In genomic region chr4:128810331-128810870, GRCh38 we compare ENCODE assay signal across 8 cellular contexts. TPM values are rescaled to one million over a fixed set of nuclear protein-coding genes. Genes with fewer than 3 reads are reported as not detected.
DNase-seq lines count a peak whose midpoint lies in the region; ATAC-seq and TF ChIP-seq lines count a peak whose summit lies in the region.

No MANE protein-coding gene starts in this region.

- no peak for DNase-seq in A673 (ENCODE audit: low spot score)
- peak; percentile 77 for DNase-seq in GM12865 (ENCODE audit: low read depth)
- DNase-seq in NOMO-1 treated with DMSO at 0.1 percent for 48 hours (lab: John Stamatoyannopoulos, UW; ENCODE audit: unreplicated experiment), result peak; percentile 43
- no peak for DNase-seq in activated naive CD4-positive, alpha-beta T cell treated with anti-CD3 and anti-CD28 coated beads, Interleukin-2, amount 50 U/mL, for 72 hours (ENCODE audit: low spot score in 2 of 2)
- no peak for DNase-seq in left cardiac atrium
- peak; percentile 42 for DNase-seq in pons (ENCODE audit: low spot score)
- no peak for DNase-seq in DMS114 treated with DMSO at 0.1 percent for 48 hours (lab: John Stamatoyannopoulos, UW; ENCODE audit: unreplicated experiment)

- peaks cover 16% of the 10 kb centered on the region for H3K4me1 ChIP-seq in A673 (ENCODE audit: insufficient read depth, low read length, poor library complexity, severe bottlenecking)

- H3K36me3 ChIP-seq in A673 (ENCODE audit: insufficient read depth, low read length, poor library complexity, severe bottlenecking), result no peaks in the 10 kb centered on the region

- peaks cover 20 to 24% of the 10 kb centered on the region in 2 donors for H3K36me3 Mint-ChIP-seq in activated naive CD4-positive, alpha-beta T cell treated with anti-CD3 and anti-CD28 coated beads, Interleukin-2, amount 50 U/mL, for 72 hours

- no peak for ATAC-seq in activated naive CD4-positive, alpha-beta T cell treated with anti-CD3 and anti-CD28 coated beads, Interleukin-2, amount 50 U/mL, for 72 hours
- ATAC-seq in left cardiac atrium, result peak; percentile 1
- no peak for ATAC-seq in GM19351 (IDR thresholded peaks at IDR 0.05; ENCODE audit: unreplicated experiment)

- BruUV-seq in A673 (replicated peaks; lab: Mats Ljungman, UMichigan), result no TSS peak

- no peaks in the 10 kb centered on the region for H3K9me3 ChIP-seq in A673 (ENCODE audit: low read depth, low read length, poor library complexity, severe bottlenecking)

- intact Hi-C loops in A673 (cut with micrococcal nuclease; ENCODE audit: unreplicated experiment) (loop anchor here (1.0 to 5.0 kb wide), 4 partner anchors 53 to 933 kb away; partner anchors contain the start of genes PGRMC2 and SCLT1), left cardiac atrium (cut with DNase I) (loop anchor here in 1 of 2 donors (5.0 to 10.0 kb wide), 3 partner anchors 52 to 356 kb away; no protein-coding TSS in a partner anchor)

- H3K27ac ChIP-seq in A673 (ENCODE audit: low read depth, low read length, poor library complexity, severe bottlenecking), result peak overlapping the region; percentile 96

- CTCF ChIA-PET in A673 (lab: Charles Lee), result interaction anchor here (1.1 kb wide), 1 partner anchor 383 kb away, joined by 3 read pairs; no protein-coding TSS in a partner anchor

- peak overlapping the region; percentile 96 to 99 for H3K27ac Mint-ChIP-seq in activated naive CD4-positive, alpha-beta T cell treated with anti-CD3 and anti-CD28 coated beads, Interleukin-2, amount 50 U/mL, for 72 hours

- H3K27me3 ChIP-seq in A673 (replicated peaks; ENCODE audit: insufficient read depth, low read depth, low read length, poor library complexity), result no peaks in the 10 kb centered on the region

- TF ChIP-seq CTCF in A673 (conservative IDR thresholded peaks at IDR 0.05; ENCODE audit: low read depth, low read length) (0 out of 2 replicates have a peak, but pooled peaks have one; percentile 12), GM12865 (IDR thresholded peaks at IDR 0.05; ENCODE audit: insufficient read depth, low read depth, low read length, missing control alignments) (no peak)

- POLR2A ChIA-PET in A673 (lab: Charles Lee; ENCODE audit: low non-redundant PET), result no interaction called here

- H3K4me3 ChIP-seq in A673 (ENCODE audit: low read depth, low read length, poor library complexity, severe bottlenecking), result peak overlapping the region; percentile 77
- peak overlapping the region; percentile 91 for H3K4me3 ChIP-seq in GM12865 (ENCODE audit: low read depth, low read length)

- no peaks in the 10 kb centered on the region for H3K9me3 Mint-ChIP-seq in activated naive CD4-positive, alpha-beta T cell treated with anti-CD3 and anti-CD28 coated beads, Interleukin-2, amount 50 U/mL, for 72 hours

RNA-seq across cellular contexts. Expression of gene JADE1, which starts 0.9 kb away (rescaled TPM):
- total RNA-seq in A673 (2021), result 39.3 and 40.8 TPM in 2 replicates
- total RNA-seq in activated naive CD4-positive, alpha-beta T cell treated with anti-CD3 and anti-CD28 coated beads, Interleukin-2, amount 50 U/mL, for 72 hours, result 10 to 100 TPM; 28.0 to 51.9 TPM
- 10 to 100 TPM; 22.7 to 32.3 TPM for total RNA-seq in left cardiac atrium

Comparison
In these comparisons a context has a peak if more than half of its experiments do, and no peak if none do; other contexts are left out.
1. DNase-seq: peak in GM12865 (single experiment), NOMO-1 treated with DMSO at 0.1 percent for 48 hours (single experiment) and pons (single experiment); none in A673 (single experiment), activated naive CD4-positive, alpha-beta T cell treated with anti-CD3 and anti-CD28 coated beads, Interleukin-2, amount 50 U/mL, for 72 hours (0 of 2), left cardiac atrium (single experiment) and DMS114 treated with DMSO at 0.1 percent for 48 hours (single experiment).
2. ATAC-seq: peak in left cardiac atrium (2 of 2); none in activated naive CD4-positive, alpha-beta T cell treated with anti-CD3 and anti-CD28 coated beads, Interleukin-2, amount 50 U/mL, for 72 hours (0 of 2) and GM19351 (single experiment).